ENCODE assay signal across 1 cellular context in the genomic region with DNA sequence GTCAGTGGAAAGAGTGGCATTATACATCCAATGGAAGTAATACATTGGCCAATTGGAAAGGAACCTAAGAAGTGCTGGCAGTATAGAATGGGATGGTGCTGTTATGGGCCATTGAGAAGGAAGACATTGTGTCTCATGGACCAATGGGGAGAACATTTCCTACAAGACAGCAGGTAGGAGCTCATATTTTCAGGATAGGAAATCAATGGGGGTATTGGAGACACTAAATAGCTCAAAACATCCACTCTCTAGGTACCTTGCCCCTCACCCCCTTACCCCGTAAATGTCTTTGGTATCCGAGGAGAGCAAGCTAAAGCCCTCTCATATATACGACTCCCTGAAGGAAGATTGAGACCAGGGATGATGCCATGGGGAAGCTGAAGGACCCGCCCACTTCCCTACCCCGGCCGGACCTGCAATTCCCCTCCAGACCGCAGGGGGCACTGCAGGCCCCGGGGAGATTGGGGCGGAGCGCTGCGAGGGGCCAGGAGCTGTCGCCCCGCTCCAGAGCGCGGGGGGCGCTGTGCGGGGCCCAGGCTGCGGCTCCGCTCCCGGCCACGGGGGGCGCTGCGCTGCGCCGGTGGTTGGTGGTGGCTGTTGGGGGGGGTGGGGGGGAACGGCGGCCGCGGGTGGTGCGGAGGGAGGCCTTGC.
TF ChIP-seq lines count a peak whose summit lies in the region.

A gene with protein sequence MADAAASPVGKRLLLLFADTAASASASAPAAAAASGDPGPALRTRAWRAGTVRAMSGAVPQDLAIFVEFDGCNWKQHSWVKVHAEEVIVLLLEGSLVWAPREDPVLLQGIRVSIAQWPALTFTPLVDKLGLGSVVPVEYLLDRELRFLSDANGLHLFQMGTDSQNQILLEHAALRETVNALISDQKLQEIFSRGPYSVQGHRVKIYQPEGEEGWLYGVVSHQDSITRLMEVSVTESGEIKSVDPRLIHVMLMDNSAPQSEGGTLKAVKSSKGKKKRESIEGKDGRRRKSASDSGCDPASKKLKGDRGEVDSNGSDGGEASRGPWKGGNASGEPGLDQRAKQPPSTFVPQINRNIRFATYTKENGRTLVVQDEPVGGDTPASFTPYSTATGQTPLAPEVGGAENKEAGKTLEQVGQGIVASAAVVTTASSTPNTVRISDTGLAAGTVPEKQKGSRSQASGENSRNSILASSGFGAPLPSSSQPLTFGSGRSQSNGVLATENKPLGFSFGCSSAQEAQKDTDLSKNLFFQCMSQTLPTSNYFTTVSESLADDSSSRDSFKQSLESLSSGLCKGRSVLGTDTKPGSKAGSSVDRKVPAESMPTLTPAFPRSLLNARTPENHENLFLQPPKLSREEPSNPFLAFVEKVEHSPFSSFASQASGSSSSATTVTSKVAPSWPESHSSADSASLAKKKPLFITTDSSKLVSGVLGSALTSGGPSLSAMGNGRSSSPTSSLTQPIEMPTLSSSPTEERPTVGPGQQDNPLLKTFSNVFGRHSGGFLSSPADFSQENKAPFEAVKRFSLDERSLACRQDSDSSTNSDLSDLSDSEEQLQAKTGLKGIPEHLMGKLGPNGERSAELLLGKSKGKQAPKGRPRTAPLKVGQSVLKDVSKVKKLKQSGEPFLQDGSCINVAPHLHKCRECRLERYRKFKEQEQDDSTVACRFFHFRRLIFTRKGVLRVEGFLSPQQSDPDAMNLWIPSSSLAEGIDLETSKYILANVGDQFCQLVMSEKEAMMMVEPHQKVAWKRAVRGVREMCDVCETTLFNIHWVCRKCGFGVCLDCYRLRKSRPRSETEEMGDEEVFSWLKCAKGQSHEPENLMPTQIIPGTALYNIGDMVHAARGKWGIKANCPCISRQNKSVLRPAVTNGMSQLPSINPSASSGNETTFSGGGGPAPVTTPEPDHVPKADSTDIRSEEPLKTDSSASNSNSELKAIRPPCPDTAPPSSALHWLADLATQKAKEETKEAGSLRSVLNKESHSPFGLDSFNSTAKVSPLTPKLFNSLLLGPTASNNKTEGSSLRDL (N-terminal part only) (plus strand): TSS at position 615 of the 651 bp plus-strand sequence. CDS start 111 bp downstream, outside the sequence.

TF ChIP-seq in HEK293, 187 proteins besides CTCF, POLR2A, EP300 and RAD21 (continued from another document and continues in another):
- TF ChIP-seq GLIS1 (tag by site-specific recombination; IDR thresholded peaks at IDR 0.05) (peak; percentile 55; the same call in 1 of the 2 replicates), SALL2 (tag by site-specific recombination; IDR thresholded peaks at IDR 0.05; ENCODE audit: borderline replicate concordance) (no peak), WT1 (tag by site-specific recombination; IDR thresholded peaks at IDR 0.05) (no peak; the same call in 1 of the 2 replicates), SP3 (tag by site-specific recombination; IDR thresholded peaks at IDR 0.05) (peak; percentile 58), ZFHX2 (tag by site-specific recombination; conservative IDR thresholded peaks at IDR 0.05) (peak; percentile 43), ZNF600 (tag by site-specific recombination; IDR thresholded peaks at IDR 0.05) (peak; percentile 42; the same call in 1 of the 2 replicates), ZNF341 (tag by site-specific recombination; IDR thresholded peaks at IDR 0.05; ENCODE audit: low read depth) (no peak), ZFP69B (tag by site-specific recombination; IDR thresholded peaks at IDR 0.05) (peak; percentile 57), KLF9 (tag by site-specific recombination; IDR thresholded peaks at IDR 0.05; ENCODE audit: low read depth) (peak; percentile 85), MZF1 (tag by site-specific recombination; IDR thresholded peaks at IDR 0.05; ENCODE audit: borderline replicate concordance) (0 out of 2 replicates have a peak, but pooled peaks have one; percentile 77), ZNF561 (tag by site-specific recombination; IDR thresholded peaks at IDR 0.05; ENCODE audit: borderline replicate concordance) (peak; percentile 31), ZNF10 (tag by site-specific recombination; IDR thresholded peaks at IDR 0.05) (peak; percentile 40; the same call in 1 of the 2 replicates), ZNF366 (tag by site-specific recombination; conservative IDR thresholded peaks at IDR 0.05) (no peak), ZNF677 (tag by site-specific recombination; IDR thresholded peaks at IDR 0.05) (peak; percentile 52; the same call in 1 of the 2 replicates), ZNF610 (tag by site-specific recombination; IDR thresholded peaks at IDR 0.05; ENCODE audit: borderline replicate concordance) (peak; percentile 85), ZNF660 (tag by site-specific recombination; IDR thresholded peaks at IDR 0.05) (peak; percentile 95), ZSCAN30 (tag by site-specific recombination; IDR thresholded peaks at IDR 0.05) (peak; percentile 95), ZNF596 (tag by site-specific recombination; IDR thresholded peaks at IDR 0.05) (peak; percentile 59), ZNF658 (tag by site-specific recombination; IDR thresholded peaks at IDR 0.05) (no peak), TCF7L2 (IDR thresholded peaks at IDR 0.05; ENCODE audit: borderline replicate concordance, low read depth, low read length) (no peak), ZNF624 (tag by site-specific recombination; IDR thresholded peaks at IDR 0.05) (no peak), IKZF3 (tag by site-specific recombination; IDR thresholded peaks at IDR 0.05) (peak; percentile 76), ZNF24 (tag by site-specific recombination; IDR thresholded peaks at IDR 0.05) (peak; percentile 67), ZNF529 (tag by site-specific recombination; IDR thresholded peaks at IDR 0.05; ENCODE audit: insufficient replicate concordance) (no peak), ZNF394 (tag by site-specific recombination; IDR thresholded peaks at IDR 0.05; ENCODE audit: borderline replicate concordance) (peak; percentile 47; the same call in 1 of the 2 replicates), MEIS1 (CRISPR knock-in tag; IDR thresholded peaks at IDR 0.05; ENCODE audit: borderline replicate concordance) (no peak), ZNF202 (tag by site-specific recombination; IDR thresholded peaks at IDR 0.05; ENCODE audit: borderline replicate concordance) (0 out of 2 replicates have a peak, but pooled peaks have one; percentile 36), SP2 (tag by site-specific recombination; IDR thresholded peaks at IDR 0.05) (peak; percentile 32), ZNF423 (tag by site-specific recombination; IDR thresholded peaks at IDR 0.05) (no peak), GLIS2 (tag by site-specific recombination; IDR thresholded peaks at IDR 0.05) (peak; percentile 89)
- TF ChIP-seq, protein P1, sequence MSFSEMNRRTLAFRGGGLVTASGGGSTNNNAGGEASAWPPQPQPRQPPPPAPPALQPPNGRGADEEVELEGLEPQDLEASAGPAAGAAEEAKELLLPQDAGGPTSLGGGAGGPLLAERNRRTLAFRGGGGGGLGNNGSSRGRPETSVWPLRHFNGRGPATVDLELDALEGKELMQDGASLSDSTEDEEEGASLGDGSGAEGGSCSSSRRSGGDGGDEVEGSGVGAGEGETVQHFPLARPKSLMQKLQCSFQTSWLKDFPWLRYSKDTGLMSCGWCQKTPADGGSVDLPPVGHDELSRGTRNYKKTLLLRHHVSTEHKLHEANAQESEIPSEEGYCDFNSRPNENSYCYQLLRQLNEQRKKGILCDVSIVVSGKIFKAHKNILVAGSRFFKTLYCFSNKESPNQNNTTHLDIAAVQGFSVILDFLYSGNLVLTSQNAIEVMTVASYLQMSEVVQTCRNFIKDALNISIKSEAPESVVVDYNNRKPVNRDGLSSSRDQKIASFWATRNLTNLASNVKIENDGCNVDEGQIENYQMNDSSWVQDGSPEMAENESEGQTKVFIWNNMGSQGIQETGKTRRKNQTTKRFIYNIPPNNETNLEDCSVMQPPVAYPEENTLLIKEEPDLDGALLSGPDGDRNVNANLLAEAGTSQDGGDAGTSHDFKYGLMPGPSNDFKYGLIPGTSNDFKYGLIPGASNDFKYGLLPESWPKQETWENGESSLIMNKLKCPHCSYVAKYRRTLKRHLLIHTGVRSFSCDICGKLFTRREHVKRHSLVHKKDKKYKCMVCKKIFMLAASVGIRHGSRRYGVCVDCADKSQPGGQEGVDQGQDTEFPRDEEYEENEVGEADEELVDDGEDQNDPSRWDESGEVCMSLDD (tag by site-specific recombination; IDR thresholded peaks at IDR 0.05), result peak; percentile 69
- TF ChIP-seq, protein P2, sequence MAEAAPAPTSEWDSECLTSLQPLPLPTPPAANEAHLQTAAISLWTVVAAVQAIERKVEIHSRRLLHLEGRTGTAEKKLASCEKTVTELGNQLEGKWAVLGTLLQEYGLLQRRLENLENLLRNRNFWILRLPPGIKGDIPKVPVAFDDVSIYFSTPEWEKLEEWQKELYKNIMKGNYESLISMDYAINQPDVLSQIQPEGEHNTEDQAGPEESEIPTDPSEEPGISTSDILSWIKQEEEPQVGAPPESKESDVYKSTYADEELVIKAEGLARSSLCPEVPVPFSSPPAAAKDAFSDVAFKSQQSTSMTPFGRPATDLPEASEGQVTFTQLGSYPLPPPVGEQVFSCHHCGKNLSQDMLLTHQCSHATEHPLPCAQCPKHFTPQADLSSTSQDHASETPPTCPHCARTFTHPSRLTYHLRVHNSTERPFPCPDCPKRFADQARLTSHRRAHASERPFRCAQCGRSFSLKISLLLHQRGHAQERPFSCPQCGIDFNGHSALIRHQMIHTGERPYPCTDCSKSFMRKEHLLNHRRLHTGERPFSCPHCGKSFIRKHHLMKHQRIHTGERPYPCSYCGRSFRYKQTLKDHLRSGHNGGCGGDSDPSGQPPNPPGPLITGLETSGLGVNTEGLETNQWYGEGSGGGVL (tag by site-specific recombination; IDR thresholded peaks at IDR 0.05), result peak; percentile 81
- TF ChIP-seq, protein P3, sequence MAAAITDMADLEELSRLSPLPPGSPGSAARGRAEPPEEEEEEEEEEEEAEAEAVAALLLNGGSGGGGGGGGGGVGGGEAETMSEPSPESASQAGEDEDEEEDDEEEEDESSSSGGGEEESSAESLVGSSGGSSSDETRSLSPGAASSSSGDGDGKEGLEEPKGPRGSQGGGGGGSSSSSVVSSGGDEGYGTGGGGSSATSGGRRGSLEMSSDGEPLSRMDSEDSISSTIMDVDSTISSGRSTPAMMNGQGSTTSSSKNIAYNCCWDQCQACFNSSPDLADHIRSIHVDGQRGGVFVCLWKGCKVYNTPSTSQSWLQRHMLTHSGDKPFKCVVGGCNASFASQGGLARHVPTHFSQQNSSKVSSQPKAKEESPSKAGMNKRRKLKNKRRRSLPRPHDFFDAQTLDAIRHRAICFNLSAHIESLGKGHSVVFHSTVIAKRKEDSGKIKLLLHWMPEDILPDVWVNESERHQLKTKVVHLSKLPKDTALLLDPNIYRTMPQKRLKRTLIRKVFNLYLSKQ (tag by site-specific recombination; IDR thresholded peaks at IDR 0.05; ENCODE audit: borderline replicate concordance), result no peak
- TF ChIP-seq, protein P4, sequence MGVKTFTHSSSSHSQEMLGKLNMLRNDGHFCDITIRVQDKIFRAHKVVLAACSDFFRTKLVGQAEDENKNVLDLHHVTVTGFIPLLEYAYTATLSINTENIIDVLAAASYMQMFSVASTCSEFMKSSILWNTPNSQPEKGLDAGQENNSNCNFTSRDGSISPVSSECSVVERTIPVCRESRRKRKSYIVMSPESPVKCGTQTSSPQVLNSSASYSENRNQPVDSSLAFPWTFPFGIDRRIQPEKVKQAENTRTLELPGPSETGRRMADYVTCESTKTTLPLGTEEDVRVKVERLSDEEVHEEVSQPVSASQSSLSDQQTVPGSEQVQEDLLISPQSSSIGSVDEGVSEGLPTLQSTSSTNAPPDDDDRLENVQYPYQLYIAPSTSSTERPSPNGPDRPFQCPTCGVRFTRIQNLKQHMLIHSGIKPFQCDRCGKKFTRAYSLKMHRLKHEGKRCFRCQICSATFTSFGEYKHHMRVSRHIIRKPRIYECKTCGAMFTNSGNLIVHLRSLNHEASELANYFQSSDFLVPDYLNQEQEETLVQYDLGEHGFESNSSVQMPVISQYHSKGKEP (tag by site-specific recombination; IDR thresholded peaks at IDR 0.05), result peak; percentile 67
- TF ChIP-seq, protein P5, sequence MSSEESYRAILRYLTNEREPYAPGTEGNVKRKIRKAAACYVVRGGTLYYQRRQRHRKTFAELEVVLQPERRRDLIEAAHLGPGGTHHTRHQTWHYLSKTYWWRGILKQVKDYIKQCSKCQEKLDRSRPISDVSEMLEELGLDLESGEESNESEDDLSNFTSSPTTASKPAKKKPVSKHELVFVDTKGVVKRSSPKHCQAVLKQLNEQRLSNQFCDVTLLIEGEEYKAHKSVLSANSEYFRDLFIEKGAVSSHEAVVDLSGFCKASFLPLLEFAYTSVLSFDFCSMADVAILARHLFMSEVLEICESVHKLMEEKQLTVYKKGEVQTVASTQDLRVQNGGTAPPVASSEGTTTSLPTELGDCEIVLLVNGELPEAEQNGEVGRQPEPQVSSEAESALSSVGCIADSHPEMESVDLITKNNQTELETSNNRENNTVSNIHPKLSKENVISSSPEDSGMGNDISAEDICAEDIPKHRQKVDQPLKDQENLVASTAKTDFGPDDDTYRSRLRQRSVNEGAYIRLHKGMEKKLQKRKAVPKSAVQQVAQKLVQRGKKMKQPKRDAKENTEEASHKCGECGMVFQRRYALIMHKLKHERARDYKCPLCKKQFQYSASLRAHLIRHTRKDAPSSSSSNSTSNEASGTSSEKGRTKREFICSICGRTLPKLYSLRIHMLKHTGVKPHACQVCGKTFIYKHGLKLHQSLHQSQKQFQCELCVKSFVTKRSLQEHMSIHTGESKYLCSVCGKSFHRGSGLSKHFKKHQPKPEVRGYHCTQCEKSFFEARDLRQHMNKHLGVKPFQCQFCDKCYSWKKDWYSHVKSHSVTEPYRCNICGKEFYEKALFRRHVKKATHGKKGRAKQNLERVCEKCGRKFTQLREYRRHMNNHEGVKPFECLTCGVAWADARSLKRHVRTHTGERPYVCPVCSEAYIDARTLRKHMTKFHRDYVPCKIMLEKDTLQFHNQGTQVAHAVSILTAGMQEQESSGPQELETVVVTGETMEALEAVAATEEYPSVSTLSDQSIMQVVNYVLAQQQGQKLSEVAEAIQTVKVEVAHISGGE (tag by site-specific recombination; conservative IDR thresholded peaks at IDR 0.05; ENCODE audit: low read depth), result peak; percentile 40; the same call in 1 of the 2 replicates
- TF ChIP-seq, protein P6, sequence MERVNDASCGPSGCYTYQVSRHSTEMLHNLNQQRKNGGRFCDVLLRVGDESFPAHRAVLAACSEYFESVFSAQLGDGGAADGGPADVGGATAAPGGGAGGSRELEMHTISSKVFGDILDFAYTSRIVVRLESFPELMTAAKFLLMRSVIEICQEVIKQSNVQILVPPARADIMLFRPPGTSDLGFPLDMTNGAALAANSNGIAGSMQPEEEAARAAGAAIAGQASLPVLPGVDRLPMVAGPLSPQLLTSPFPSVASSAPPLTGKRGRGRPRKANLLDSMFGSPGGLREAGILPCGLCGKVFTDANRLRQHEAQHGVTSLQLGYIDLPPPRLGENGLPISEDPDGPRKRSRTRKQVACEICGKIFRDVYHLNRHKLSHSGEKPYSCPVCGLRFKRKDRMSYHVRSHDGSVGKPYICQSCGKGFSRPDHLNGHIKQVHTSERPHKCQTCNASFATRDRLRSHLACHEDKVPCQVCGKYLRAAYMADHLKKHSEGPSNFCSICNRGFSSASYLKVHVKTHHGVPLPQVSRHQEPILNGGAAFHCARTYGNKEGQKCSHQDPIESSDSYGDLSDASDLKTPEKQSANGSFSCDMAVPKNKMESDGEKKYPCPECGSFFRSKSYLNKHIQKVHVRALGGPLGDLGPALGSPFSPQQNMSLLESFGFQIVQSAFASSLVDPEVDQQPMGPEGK (tag by site-specific recombination; IDR thresholded peaks at IDR 0.05), result peak; percentile 52
